31 cellular contexts compared by ENCODE assay signal in the genomic region with DNA sequence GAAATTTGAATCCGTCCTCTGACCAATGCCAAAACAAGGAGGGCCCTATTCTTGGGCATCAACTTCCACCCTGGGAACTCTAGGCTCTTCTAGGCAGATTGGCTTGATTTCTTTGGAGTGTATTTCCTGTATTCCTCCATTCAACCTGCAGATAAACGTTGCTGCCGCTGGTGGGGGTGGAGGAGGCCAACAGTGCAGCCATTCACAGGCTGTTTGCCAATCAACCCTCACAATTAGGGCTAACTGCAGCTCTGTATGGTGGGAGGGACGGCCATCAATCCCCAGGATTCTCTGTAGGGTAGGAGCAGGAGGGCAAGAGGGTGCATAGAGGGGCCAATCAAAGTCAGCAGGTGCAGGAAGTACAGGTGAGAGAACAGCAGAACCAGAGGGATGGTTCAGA.
DNase-seq lines count a peak whose midpoint lies in the region; ATAC-seq and TF ChIP-seq lines count a peak whose summit lies in the region.
"Had no signal": no experiment of that assay in that cellular context is flagged by ENCODE, and none has a peak within 500 bp of the region (broad histone marks: within the 10 kb centered on the region; RNA-seq: fewer than 3 reads in every experiment).

No MANE protein-coding gene starts in this region.

- H3K27me3 ChIP-seq in H7 (ENCODE audit: control insufficient read depth, insufficient read depth, low read length) (no peaks in the 10 kb centered on the region), lower lobe of right lung (ENCODE audit: low read depth) (no peaks in the 10 kb centered on the region)
- H3K27me3 ChIP-seq: SJCRH30, tibial nerve had no signal

- H3K36me3 ChIP-seq in H7 (replicated peaks; ENCODE audit: control insufficient read depth, insufficient read depth, low read length) (no peaks in the 10 kb centered on the region), lower lobe of right lung (no peaks in the 10 kb centered on the region)
- H3K36me3 ChIP-seq: heart left ventricle, SJCRH30, tibial nerve, WERI-Rb-1 had no signal

- peaks cover 13% of the 10 kb centered on the region for H3K36me3 Mint-ChIP-seq in neural crest cell (ENCODE audit: low read depth)
- no peaks in the 10 kb centered on the region for H3K36me3 Mint-ChIP-seq in type B pancreatic cell
- H3K36me3 Mint-ChIP-seq: CD4-positive, CD25-positive, alpha-beta regulatory T cell; mesothelial cell of epicardium had no signal

- peaks cover 29% of the 10 kb centered on the region for H3K4me1 Mint-ChIP-seq in neural crest cell
- H3K4me1 Mint-ChIP-seq in type B pancreatic cell (ENCODE audit: unreplicated experiment) = peaks cover 2% of the 10 kb centered on the region
- H3K4me1 Mint-ChIP-seq: mesothelial cell of epicardium had no signal

- no peak for TF ChIP-seq CTCF in neural crest cell (conservative IDR thresholded peaks at IDR 0.05)
- no peak for TF ChIP-seq CTCF in lower lobe of right lung (IDR thresholded peaks at IDR 0.05)
- no peak for TF ChIP-seq CTCF in type B pancreatic cell (conservative IDR thresholded peaks at IDR 0.05)

- H3K9me3 Mint-ChIP-seq in neural crest cell (peaks cover 9% of the 10 kb centered on the region), type B pancreatic cell (peaks cover 15% of the 10 kb centered on the region)

- intact Hi-C loops in lower lobe of right lung (cut with DNase I) = no loop called here

- H3K27me3 Mint-ChIP-seq in neural crest cell (ENCODE audit: low read depth) (no peaks in the 10 kb centered on the region), type B pancreatic cell (peaks cover 4% of the 10 kb centered on the region)
- H3K27me3 Mint-ChIP-seq: activated CD4-positive, alpha-beta T cell treated with anti-CD3 and anti-CD28 coated beads, Interleukin-2, amount 10 ng/mL, durations not matched to agents 24 days and 14 days had no signal

- H3K9me3 ChIP-seq in lower lobe of right lung = no peaks in the 10 kb centered on the region
- H3K9me3 ChIP-seq: A549, SJCRH30 had no signal

- H3K4me1 ChIP-seq in lower lobe of right lung = no peaks in the 10 kb centered on the region
- H3K4me1 ChIP-seq: A549, heart left ventricle, SJCRH30, tibial nerve had no signal

- H3K27ac ChIP-seq in lower lobe of right lung = no peak overlapping the region
- H3K27ac ChIP-seq: A549, heart left ventricle, HL-60, SJCRH30, tibial nerve, WERI-Rb-1 had no signal

- H3K4me3 ChIP-seq in H7 (ENCODE audit: insufficient read depth, low read depth, low read length) (no peak overlapping the region), lower lobe of right lung (no peak overlapping the region)
- H3K4me3 ChIP-seq: A549, heart left ventricle, SJCRH30, tibial nerve had no signal

- H3K4me3 Mint-ChIP-seq in neural crest cell = peak overlapping the region; percentile 18
- no peak overlapping the region for H3K4me3 Mint-ChIP-seq in type B pancreatic cell
- H3K4me3 Mint-ChIP-seq: activated CD4-positive, alpha-beta T cell treated with anti-CD3 and anti-CD28 coated beads, Interleukin-2, amount 10 ng/mL, durations not matched to agents 24 days and 14 days; activated T-cell treated with anti-CD3 and anti-CD28 coated beads, Interleukin-2, amount 50 U/mL, for 4 hours; CD4-positive, CD25-positive, alpha-beta regulatory T cell; mesothelial cell of epicardium; naive B cell had no signal

- H3K27ac Mint-ChIP-seq in neural crest cell (ENCODE audit: unreplicated experiment) (peak overlapping the region; percentile 76), type B pancreatic cell (no peak overlapping the region)
- H3K27ac Mint-ChIP-seq: activated CD4-positive, alpha-beta T cell treated with anti-CD3 and anti-CD28 coated beads, Interleukin-2, amount 10 ng/mL, durations not matched to agents 24 days and 14 days; CD4-positive, CD25-positive, alpha-beta regulatory T cell; mesothelial cell of epicardium; naive B cell had no signal

- ATAC-seq in lower lobe of right lung = no peak
- ATAC-seq: A549; activated T-cell treated with anti-CD3 and anti-CD28 coated beads, Interleukin-2, amount 50 U/mL, for 4 hours; heart left ventricle had no signal

- DNase-seq in NCI-H510A treated with DMSO at 0.1 percent for 48 hours (lab: John Stamatoyannopoulos, UW) (peak; percentile 34), NCI-H510A (lab: John Stamatoyannopoulos, UW) (no peak), H7 (peak; percentile 17), NCI-H748 treated with DMSO at 0.1 percent for 48 hours (lab: John Stamatoyannopoulos, UW) (peak; percentile 72), neural crest cell (ENCODE audit: low read depth, low spot score) (peak; percentile 13), lower lobe of right lung (no peak), type B pancreatic cell (ENCODE audit: extremely low spot score, unreplicated experiment) (no peak), SW 1271 (lab: John Stamatoyannopoulos, UW) (no peak)
- DNase-seq: activated CD4-positive, alpha-beta T cell treated with anti-CD3 and anti-CD28 coated beads, Interleukin-2, amount 10 ng/mL, durations not matched to agents 24 days and 14 days; activated T-cell treated with anti-CD3 and anti-CD28 coated beads, Interleukin-2, amount 50 U/mL, for 4 hours; AML-193; CD4-positive, CD25-positive, alpha-beta regulatory T cell; dermis blood vessel endothelial cell; EL; foreskin melanocyte; GOT3; heart left ventricle; KG1; kidney; naive B cell; NCI-H2171; NCI-H526 treated with DMSO at 0.1 percent for 48 hours; occipital lobe; RPMI8226; SJCRH30; stimulated activated CD4-positive, alpha-beta T cell treated with anti-CD3 and anti-CD28 coated beads, Interleukin-4, amount 100 ng/mL, for 4 hours; WERI-Rb-1 had no signal

Comparison
In these comparisons a context has a peak if more than half of its experiments do, and no peak if none do; other contexts are left out.
1. DNase-seq: peak in NCI-H510A treated with DMSO at 0.1 percent for 48 hours (single experiment), H7 (single experiment), NCI-H748 treated with DMSO at 0.1 percent for 48 hours (single experiment) and neural crest cell (single experiment); none in NCI-H510A (single experiment), lower lobe of right lung (single experiment), type B pancreatic cell (single experiment) and SW 1271 (0 of 2).